In genomic region chr4:168865854-168866253, GRCh38 we compare ENCODE assay signal across 12 cellular contexts.
"Had no signal": no experiment of that assay in that cellular context is flagged by ENCODE, and none has a peak within 500 bp of the region (broad histone marks: within the 10 kb centered on the region; RNA-seq: fewer than 3 reads in every experiment).

No MANE protein-coding gene starts in this region.

- H3K36me3 Mint-ChIP-seq: natural killer cell had no signal

- H3K27me3 ChIP-seq: body of pancreas, foreskin keratinocyte, heart right ventricle, upper lobe of left lung had no signal

- H3K9me3 Mint-ChIP-seq: central memory CD8-positive, alpha-beta T cell; natural killer cell; stimulated activated naive CD8-positive, alpha-beta T cell treated with anti-CD3 and anti-CD28 coated beads, Interleukin-15, amount 100 ng/mL, for 72 hours had no signal

- H3K27ac ChIP-seq: body of pancreas, foreskin keratinocyte, SK-N-MC had no signal

- H3K27ac Mint-ChIP-seq: natural killer cell; stimulated activated naive CD8-positive, alpha-beta T cell treated with anti-CD3 and anti-CD28 coated beads, Interleukin-15, amount 100 ng/mL, for 72 hours had no signal

- H3K27me3 Mint-ChIP-seq: stimulated activated naive CD8-positive, alpha-beta T cell treated with anti-CD3 and anti-CD28 coated beads, Interleukin-15, amount 100 ng/mL, for 72 hours had no signal

- DNase-seq: activated CD4-positive, alpha-beta T cell treated with anti-CD3 and anti-CD28 coated beads for 48 hours; activated naive CD4-positive, alpha-beta T cell treated with Interleukin-2 at 50 U/mL for 16 hours; body of pancreas; foreskin keratinocyte; heart right ventricle; mucosa of descending colon; natural killer cell; stimulated activated CD4-positive, alpha-beta T cell treated with anti-CD3 and anti-CD28 coated beads, Interleukin-4, amount 100 ng/mL, for 4 hours; stimulated activated naive CD8-positive, alpha-beta T cell treated with anti-CD3 and anti-CD28 coated beads, Interleukin-15, amount 100 ng/mL, for 72 hours; upper lobe of left lung had no signal

- H3K4me1 Mint-ChIP-seq: central memory CD8-positive, alpha-beta T cell; stimulated activated naive CD8-positive, alpha-beta T cell treated with anti-CD3 and anti-CD28 coated beads, Interleukin-15, amount 100 ng/mL, for 72 hours had no signal

- H3K4me1 ChIP-seq: body of pancreas had no signal

- H3K9me3 ChIP-seq: body of pancreas, heart right ventricle, mucosa of descending colon, upper lobe of left lung had no signal

- H3K4me3 ChIP-seq: body of pancreas, heart right ventricle, mucosa of descending colon, SK-N-MC, upper lobe of left lung had no signal

- H3K4me3 Mint-ChIP-seq: central memory CD8-positive, alpha-beta T cell; natural killer cell; stimulated activated naive CD8-positive, alpha-beta T cell treated with anti-CD3 and anti-CD28 coated beads, Interleukin-15, amount 100 ng/mL, for 72 hours had no signal

- H3K36me3 ChIP-seq: upper lobe of left lung had no signal
